Comparison of ENCODE assay signal across 30 cellular contexts in genomic region chr12:2450553-2450952, GRCh38.
"Had no signal": no experiment of that assay in that cellular context is flagged by ENCODE, and none has a peak within 500 bp of the region (broad histone marks: within the 10 kb centered on the region; RNA-seq: fewer than 3 reads in every experiment).

No MANE protein-coding gene starts in this region.

- H3K4me3 Mint-ChIP-seq: activated CD4-positive, alpha-beta memory T cell treated with anti-CD3 and anti-CD28 coated beads for 36 hours; activated CD4-positive, alpha-beta T cell treated with anti-CD3 and anti-CD28 coated beads for 36 hours; activated CD4-positive, alpha-beta T cell treated with anti-CD3 and anti-CD28 coated beads, Interleukin-2, amount 10 ng/mL, durations not matched to agents 24 days and 14 days; activated CD8-positive, alpha-beta memory T cell treated with anti-CD3 and anti-CD28 coated beads, Interleukin-2, amount 10 ng/mL, durations not matched to agents 7 days and 5 days; activated CD8-positive, alpha-beta T cell treated with anti-CD3 and anti-CD28 coated beads, Interleukin-2, amount 10 ng/mL, durations not matched to agents 7 days and 5 days; activated naive CD4-positive, alpha-beta T cell treated with anti-CD3 and anti-CD28 coated beads for 36 hours; activated naive CD4-positive, alpha-beta T cell treated with anti-CD3 and anti-CD28 coated beads, Interleukin-2, amount 50 U/mL, for 24 hours; activated naive CD8-positive, alpha-beta T cell treated with anti-CD3 and anti-CD28 coated beads for 36 hours; activated naive CD8-positive, alpha-beta T cell treated with anti-CD3 and anti-CD28 coated beads, Interleukin-2, amount 50 U/mL, for 24 hours; activated T-helper 1 cell treated with anti-CD3 and anti-CD28 coated beads, Interleukin-12 subunit alpha, Interleukin-12 subunit beta, Interleukin-2, Interleukin-4 antibody, amounts not matched to agents 30 ng/mL and 10 ng/mL and 1 ng/mL, durations not matched to agents 14 hours and 24 hours and 36 hours; brain; central memory CD8-positive, alpha-beta T cell; effector memory CD8-positive, alpha-beta T cell had no signal

- H3K27me3 Mint-ChIP-seq: activated CD4-positive, alpha-beta memory T cell treated with anti-CD3 and anti-CD28 coated beads for 36 hours; activated CD4-positive, alpha-beta T cell treated with anti-CD3 and anti-CD28 coated beads for 36 hours; activated CD4-positive, alpha-beta T cell treated with anti-CD3 and anti-CD28 coated beads, Interleukin-2, amount 10 ng/mL, durations not matched to agents 24 days and 14 days; brain had no signal

- DNase-seq: activated CD4-positive, alpha-beta memory T cell treated with anti-CD3 and anti-CD28 coated beads for 36 hours; activated CD4-positive, alpha-beta T cell treated with anti-CD3 and anti-CD28 coated beads for 36 hours; activated CD4-positive, alpha-beta T cell treated with anti-CD3 and anti-CD28 coated beads, Interleukin-2, amount 10 ng/mL, durations not matched to agents 24 days and 14 days; activated CD4-positive, CD25-positive, alpha-beta regulatory T cell; activated CD4-positive, CD25-positive, alpha-beta regulatory T cell treated with anti-CD3 and anti-CD28 coated beads, Interleukin-2, amount 50 U/mL, for 72 hours; activated CD8-positive, alpha-beta memory T cell treated with anti-CD3 and anti-CD28 coated beads, Interleukin-2, amount 10 ng/mL, durations not matched to agents 7 days and 5 days; activated CD8-positive, alpha-beta memory T cell treated with anti-CD3 and anti-CD28 coated beads, Interleukin-2, amount 50 U/mL, for 4 hours; activated CD8-positive, alpha-beta T cell treated with anti-CD3 and anti-CD28 coated beads, Interleukin-2, amount 10 ng/mL, durations not matched to agents 7 days and 5 days; activated effector memory CD4-positive, alpha-beta T cell treated with anti-CD3 and anti-CD28 coated beads, Interleukin-2, amount 50 U/mL, for 16 hours; activated naive CD4-positive, alpha-beta T cell treated with anti-CD3 and anti-CD28 coated beads for 36 hours; activated naive CD8-positive, alpha-beta T cell treated with anti-CD3 and anti-CD28 coated beads for 36 hours; activated naive CD8-positive, alpha-beta T cell treated with anti-CD3 and anti-CD28 coated beads, Interleukin-2, amount 50 U/mL, for 24 hours; activated T-cell treated with anti-CD3 and anti-CD28 coated beads, Interleukin-2, amount 50 U/mL, for 1 hour; activated T-cell treated with anti-CD3 and anti-CD28 coated beads, Interleukin-2, amount 50 U/mL, for 48 hours; adrenal gland; amygdala; aorta; cortex of kidney; dermis blood vessel endothelial cell; effector CD4-positive, alpha-beta T cell; effector memory CD8-positive, alpha-beta T cell; erythroblast; foreskin melanocyte; T-helper 2 cell had no signal

- H3K9me3 Mint-ChIP-seq: activated CD4-positive, alpha-beta memory T cell treated with anti-CD3 and anti-CD28 coated beads for 36 hours; activated naive CD4-positive, alpha-beta T cell treated with anti-CD3 and anti-CD28 coated beads for 36 hours; activated naive CD4-positive, alpha-beta T cell treated with anti-CD3 and anti-CD28 coated beads, Interleukin-2, amount 50 U/mL, for 24 hours; activated naive CD8-positive, alpha-beta T cell treated with anti-CD3 and anti-CD28 coated beads for 36 hours; activated naive CD8-positive, alpha-beta T cell treated with anti-CD3 and anti-CD28 coated beads, Interleukin-2, amount 50 U/mL, for 24 hours; activated T-helper 1 cell treated with anti-CD3 and anti-CD28 coated beads, Interleukin-12 subunit alpha, Interleukin-12 subunit beta, Interleukin-2, Interleukin-4 antibody, amounts not matched to agents 30 ng/mL and 10 ng/mL and 1 ng/mL, durations not matched to agents 14 hours and 24 hours and 36 hours; activated T-helper 2 cell treated with anti-CD3 and anti-CD28 coated beads, Interferon-gamma antibody, Interleukin-2, Interleukin-4, amounts not matched to agents 10 μg/mL and 5 μg/mL and 100 μg/mL, durations not matched to agents 14 hours and 24 hours and 36 hours; brain; central memory CD8-positive, alpha-beta T cell; effector memory CD8-positive, alpha-beta T cell had no signal

- H3K27ac Mint-ChIP-seq: activated CD4-positive, alpha-beta memory T cell treated with anti-CD3 and anti-CD28 coated beads for 36 hours; activated CD4-positive, alpha-beta T cell treated with anti-CD3 and anti-CD28 coated beads for 36 hours; activated CD4-positive, alpha-beta T cell treated with anti-CD3 and anti-CD28 coated beads, Interleukin-2, amount 10 ng/mL, durations not matched to agents 24 days and 14 days; activated CD8-positive, alpha-beta memory T cell treated with anti-CD3 and anti-CD28 coated beads, Interleukin-2, amount 10 ng/mL, durations not matched to agents 7 days and 5 days; activated CD8-positive, alpha-beta T cell treated with anti-CD3 and anti-CD28 coated beads, Interleukin-2, amount 10 ng/mL, durations not matched to agents 7 days and 5 days; activated naive CD4-positive, alpha-beta T cell treated with anti-CD3 and anti-CD28 coated beads for 36 hours; activated naive CD4-positive, alpha-beta T cell treated with anti-CD3 and anti-CD28 coated beads, Interleukin-2, amount 50 U/mL, for 24 hours; activated naive CD8-positive, alpha-beta T cell treated with anti-CD3 and anti-CD28 coated beads for 36 hours; activated naive CD8-positive, alpha-beta T cell treated with anti-CD3 and anti-CD28 coated beads, Interleukin-2, amount 50 U/mL, for 24 hours; activated T-helper 1 cell treated with anti-CD3 and anti-CD28 coated beads, Interleukin-12 subunit alpha, Interleukin-12 subunit beta, Interleukin-2, Interleukin-4 antibody, amounts not matched to agents 30 ng/mL and 10 ng/mL and 1 ng/mL, durations not matched to agents 14 hours and 24 hours and 36 hours; activated T-helper 2 cell treated with anti-CD3 and anti-CD28 coated beads, Interferon-gamma antibody, Interleukin-2, Interleukin-4, amounts not matched to agents 10 μg/mL and 5 μg/mL and 100 μg/mL, durations not matched to agents 14 hours and 24 hours and 36 hours; brain; effector memory CD8-positive, alpha-beta T cell had no signal

- H3K4me1 Mint-ChIP-seq: activated CD4-positive, alpha-beta T cell treated with anti-CD3 and anti-CD28 coated beads for 36 hours; activated CD4-positive, alpha-beta T cell treated with anti-CD3 and anti-CD28 coated beads, Interleukin-2, amount 10 ng/mL, durations not matched to agents 24 days and 14 days; activated CD8-positive, alpha-beta memory T cell treated with anti-CD3 and anti-CD28 coated beads, Interleukin-2, amount 10 ng/mL, durations not matched to agents 7 days and 5 days; activated naive CD4-positive, alpha-beta T cell treated with anti-CD3 and anti-CD28 coated beads, Interleukin-2, amount 50 U/mL, for 24 hours; activated naive CD8-positive, alpha-beta T cell treated with anti-CD3 and anti-CD28 coated beads for 36 hours; activated naive CD8-positive, alpha-beta T cell treated with anti-CD3 and anti-CD28 coated beads, Interleukin-2, amount 50 U/mL, for 24 hours; central memory CD8-positive, alpha-beta T cell had no signal

- H3K36me3 Mint-ChIP-seq: activated CD4-positive, alpha-beta memory T cell treated with anti-CD3 and anti-CD28 coated beads for 36 hours; activated CD8-positive, alpha-beta memory T cell treated with anti-CD3 and anti-CD28 coated beads, Interleukin-2, amount 10 ng/mL, durations not matched to agents 7 days and 5 days; activated naive CD4-positive, alpha-beta T cell treated with anti-CD3 and anti-CD28 coated beads, Interleukin-2, amount 50 U/mL, for 24 hours; activated naive CD8-positive, alpha-beta T cell treated with anti-CD3 and anti-CD28 coated beads for 36 hours had no signal

- ATAC-seq: activated CD4-positive, alpha-beta T cell treated with anti-CD3 and anti-CD28 coated beads for 36 hours; activated CD8-positive, alpha-beta memory T cell treated with anti-CD3 and anti-CD28 coated beads, Interleukin-2, amount 10 ng/mL, durations not matched to agents 7 days and 5 days; activated CD8-positive, alpha-beta T cell treated with anti-CD3 and anti-CD28 coated beads, Interleukin-2, amount 10 ng/mL, durations not matched to agents 7 days and 5 days; activated naive CD8-positive, alpha-beta T cell treated with anti-CD3 and anti-CD28 coated beads, Interleukin-2, amount 50 U/mL, for 24 hours; effector memory CD8-positive, alpha-beta T cell; gastroesophageal sphincter had no signal
